Comparison of ENCODE assay signal across 18 cellular contexts in the genomic region with DNA sequence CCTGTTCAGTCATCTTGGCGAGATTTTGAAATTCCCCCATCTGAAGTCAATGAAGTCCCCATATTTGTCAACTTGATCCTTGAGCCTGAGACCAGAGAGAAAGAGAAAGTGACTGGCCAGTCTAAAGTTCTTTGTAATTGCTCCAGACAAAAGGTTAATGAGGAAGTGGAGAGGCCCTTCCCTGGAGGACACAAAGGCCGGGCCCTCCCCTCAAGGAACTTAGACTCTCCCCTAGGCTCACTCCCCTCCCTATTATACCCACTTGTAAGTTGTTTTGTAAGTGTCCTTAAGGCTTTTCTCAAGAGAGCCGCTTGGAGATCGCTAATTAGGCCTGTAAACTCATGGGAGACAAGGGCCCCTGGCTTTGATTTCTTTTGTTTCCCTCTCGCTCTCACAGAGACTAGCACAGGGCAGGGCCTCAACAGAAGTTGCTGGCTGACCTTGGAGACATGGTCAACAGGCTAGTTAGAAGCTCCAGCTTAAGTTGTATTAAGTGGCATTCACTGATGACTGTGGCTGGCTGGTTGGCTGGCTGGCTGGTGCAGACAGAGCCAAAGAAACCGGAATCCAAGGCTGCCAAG. TPM values are rescaled to one million over a fixed set of nuclear protein-coding genes. Genes with fewer than 3 reads are reported as not detected.
DNase-seq lines count a peak whose midpoint lies in the region; ATAC-seq, FAIRE-seq and TF ChIP-seq lines count a peak whose summit lies in the region.
"Had no signal": no experiment of that assay in that cellular context is flagged by ENCODE, and none has a peak within 500 bp of the region (broad histone marks: within the 10 kb centered on the region; RNA-seq: fewer than 3 reads in every experiment).

No MANE protein-coding gene starts in this region.

- no peaks in the 10 kb centered on the region for H4K20me1 ChIP-seq in HepG2 (ENCODE audit: insufficient read depth, low read length)

- H3K79me2 ChIP-seq in HepG2 (ENCODE audit: insufficient read depth, low read length): no peaks in the 10 kb centered on the region
- no peaks in the 10 kb centered on the region for H3K79me2 ChIP-seq in mesendoderm (ENCODE audit: control insufficient read depth, insufficient read depth, low read length)

- intact Hi-C loops in HepG2 (cut with micrococcal nuclease; ENCODE audit: unreplicated experiment) (no loop called here), right lobe of liver (cut with DNase I) (no loop called here)
- intact Hi-C loops in activated T-helper 2 cell treated with anti-CD3 and anti-CD28 coated beads, Interferon-gamma antibody, Interleukin-2, Interleukin-4, amounts not matched to agents 10 μg/mL and 5 μg/mL and 100 μg/mL, durations not matched to agents 14 hours and 24 hours and 36 hours (cut with micrococcal nuclease): no loop called here

- no peak overlapping the region for H4K8ac ChIP-seq in mesendoderm (ENCODE audit: low read depth, low read length)

- in situ Hi-C loops in HepG2 (cut with HindIII; ENCODE audit: extremely low pct_ligation_motif_present, low pct_unique_long_range_greater_than_20kb): no loop called here

- TF ChIP-seq POLR2A in HepG2 (IDR thresholded peaks at IDR 0.05; ENCODE audit: insufficient read depth in 1 of 2, low read depth in 2 of 2, low read length in 2 of 2) (no peak), right lobe of liver (IDR thresholded peaks at IDR 0.05) (no peak)

- H3K4me1 ChIP-seq in HepG2 (ENCODE audit: insufficient read depth, low read length) (no peaks in the 10 kb centered on the region), right lobe of liver (no peaks in the 10 kb centered on the region), mesendoderm (ENCODE audit: control insufficient read depth, low read depth, low read length) (peaks cover 3% of the 10 kb centered on the region)
- H3K4me1 ChIP-seq: A549, Caco-2 had no signal

- H3K36me3 Mint-ChIP-seq in activated T-helper 2 cell treated with anti-CD3 and anti-CD28 coated beads, Interferon-gamma antibody, Interleukin-2, Interleukin-4, amounts not matched to agents 10 μg/mL and 5 μg/mL and 100 μg/mL, durations not matched to agents 14 hours and 24 hours and 36 hours (ENCODE audit: low read depth): no peaks in the 10 kb centered on the region

- H3K4me2 ChIP-seq in HepG2 (ENCODE audit: low read depth, low read length) (no peak overlapping the region), mesendoderm (ENCODE audit: low read length) (no peak overlapping the region)
- H3K4me2 ChIP-seq: A549 had no signal

- no peak for TF ChIP-seq CTCF in HepG2 (CRISPR knock-in tag; IDR thresholded peaks at IDR 0.05)
- TF ChIP-seq CTCF in right lobe of liver (IDR thresholded peaks at IDR 0.05): no peak

- no peak for FAIRE-seq in HepG2 (lab: Jason Lieb, UNC)
- FAIRE-seq: A549, GM12878, GM19239 had no signal

- H2BK120ac ChIP-seq in mesendoderm (ENCODE audit: low read depth, low read length): no peak overlapping the region

- BruUV-seq in HepG2 (replicated peaks; lab: Mats Ljungman, UMichigan): no TSS peak

- H2AFZ ChIP-seq in HepG2 (ENCODE audit: low read length): no peak overlapping the region

- no peaks in the 10 kb centered on the region for H3K9me3 Mint-ChIP-seq in activated T-helper 2 cell treated with anti-CD3 and anti-CD28 coated beads, Interferon-gamma antibody, Interleukin-2, Interleukin-4, amounts not matched to agents 10 μg/mL and 5 μg/mL and 100 μg/mL, durations not matched to agents 14 hours and 24 hours and 36 hours
- H3K9me3 Mint-ChIP-seq: CD4-positive, alpha-beta T cell had no signal

- no peaks in the 10 kb centered on the region for H3K79me1 ChIP-seq in mesendoderm (ENCODE audit: low read length)

- no peak overlapping the region for H4K5ac ChIP-seq in mesendoderm (ENCODE audit: low read length)

- no peak overlapping the region for H2AK5ac ChIP-seq in mesendoderm (ENCODE audit: low read length)

- no peak overlapping the region for H3K23ac ChIP-seq in mesendoderm (ENCODE audit: low read length)

- H3K9ac ChIP-seq in HepG2 (ENCODE audit: insufficient read depth, low read depth, low read length) (no peak overlapping the region), mesendoderm (ENCODE audit: low read length) (no peak overlapping the region)

- DNase-seq in HepG2 (ENCODE audit: low spot score) (peak; percentile 1), right lobe of liver (no peak), OCI-M1 (lab: John Stamatoyannopoulos, UW) (peak; percentile 2), mesendoderm (no peak)
- DNase-seq in activated T-helper 2 cell treated with anti-CD3 and anti-CD28 coated beads, Interferon-gamma antibody, Interleukin-2, Interleukin-4, amounts not matched to agents 10 μg/mL and 5 μg/mL and 100 μg/mL, durations not matched to agents 14 hours and 24 hours and 36 hours (ENCODE audit: low spot score): no peak
- DNase-seq: Caco-2; CD4-positive, alpha-beta T cell; GOT3; IMR-90; NCI-H1417 treated with DMSO at 0.1 percent for 48 hours; NCI-H2029; NCI-H510A; NCI-H82 had no signal

- H3K4me3 ChIP-seq in HepG2 (replicated peaks in 1 of 3; ENCODE audit: insufficient read depth in 1 of 3, low read depth in 2 of 3, low read length in 3 of 3) (no peak overlapping the region), right lobe of liver (no peak overlapping the region), mesendoderm (ENCODE audit: low read length) (no peak overlapping the region)
- H3K4me3 ChIP-seq: A549, GM12878 had no signal

- H3K27me3 Mint-ChIP-seq in activated T-helper 2 cell treated with anti-CD3 and anti-CD28 coated beads, Interferon-gamma antibody, Interleukin-2, Interleukin-4, amounts not matched to agents 10 μg/mL and 5 μg/mL and 100 μg/mL, durations not matched to agents 14 hours and 24 hours and 36 hours (ENCODE audit: low read depth): no peaks in the 10 kb centered on the region
- H3K27me3 Mint-ChIP-seq: CD4-positive, alpha-beta T cell had no signal

- WGBS in HepG2 (ENCODE audit: low lambda C conversion rate): 57% methylated on average over 4 of the region's 6 CpGs
- 50% methylated on average over 6 of the region's 6 CpGs for WGBS in right lobe of liver (ENCODE audit: insufficient coverage, low coverage, low lambda C conversion rate, missing lambda C conversion rate)
- no CpG with 5 or more reads among the region's 6 CpGs for WGBS in mesendoderm (ENCODE audit: extremely low coverage, insufficient coverage, low lambda C conversion rate)

- H3K27ac Mint-ChIP-seq in activated T-helper 2 cell treated with anti-CD3 and anti-CD28 coated beads, Interferon-gamma antibody, Interleukin-2, Interleukin-4, amounts not matched to agents 10 μg/mL and 5 μg/mL and 100 μg/mL, durations not matched to agents 14 hours and 24 hours and 36 hours: no peak overlapping the region
- H3K27ac Mint-ChIP-seq: CD4-positive, alpha-beta T cell had no signal

- H3K27me3 ChIP-seq in HepG2 (ENCODE audit: control insufficient read depth in 1 of 2, insufficient read depth in 2 of 2, low read length in 2 of 2) (no peaks in the 10 kb centered on the region), right lobe of liver (no peaks in the 10 kb centered on the region), mesendoderm (ENCODE audit: insufficient read depth, low read length, poor library complexity) (no peaks in the 10 kb centered on the region)

- peak overlapping the region; percentile 49 for H3K56ac ChIP-seq in mesendoderm (ENCODE audit: low read length)

- TF ChIP-seq EP300 in HepG2 (IDR thresholded peaks at IDR 0.05; ENCODE audit: low read depth in 2 of 2, low read length in 2 of 2): no peak
- TF ChIP-seq EP300 in HepG2 (CRISPR knock-in tag; IDR thresholded peaks at IDR 0.05; ENCODE audit: borderline replicate concordance): no peak

- ATAC-seq in HepG2 (no peak), right lobe of liver (no peak), GM18868 (IDR thresholded peaks at IDR 0.05; ENCODE audit: unreplicated experiment) (no peak), HG03432 (IDR thresholded peaks at IDR 0.05; ENCODE audit: unreplicated experiment) (no peak)
- ATAC-seq: A549, GM12878 had no signal

- H3K4ac ChIP-seq in mesendoderm (ENCODE audit: low read depth, low read length): no peak overlapping the region

- H3K4me3 Mint-ChIP-seq in activated T-helper 2 cell treated with anti-CD3 and anti-CD28 coated beads, Interferon-gamma antibody, Interleukin-2, Interleukin-4, amounts not matched to agents 10 μg/mL and 5 μg/mL and 100 μg/mL, durations not matched to agents 14 hours and 24 hours and 36 hours (ENCODE audit: low read depth): no peak overlapping the region
- H3K4me3 Mint-ChIP-seq: CD4-positive, alpha-beta T cell had no signal

- H3K4me1 Mint-ChIP-seq in activated T-helper 2 cell treated with anti-CD3 and anti-CD28 coated beads, Interferon-gamma antibody, Interleukin-2, Interleukin-4, amounts not matched to agents 10 μg/mL and 5 μg/mL and 100 μg/mL, durations not matched to agents 14 hours and 24 hours and 36 hours (ENCODE audit: low read depth): no peaks in the 10 kb centered on the region

- CTCF ChIA-PET in HepG2 (lab: Yijun Ruan, JAX; ENCODE audit: low intra/inter-chr PET ratio, low total read pairs): no interaction called here

- POLR2A ChIA-PET in HepG2 (lab: Yijun Ruan, JAX): interaction anchor here (0.6 kb wide), 1 partner anchor 12 kb away, joined by 3 read pairs; no protein-coding TSS in a partner anchor

- no peak overlapping the region for H2BK15ac ChIP-seq in mesendoderm (replicated peaks; ENCODE audit: low read depth)

- TF ChIP-seq RAD21 in HepG2 (CRISPR knock-in tag; IDR thresholded peaks at IDR 0.05): no peak

- H3K27ac ChIP-seq in HepG2 (ENCODE audit: extremely low read length, insufficient read depth, low read length) (no peak overlapping the region), right lobe of liver (no peak overlapping the region), mesendoderm (ENCODE audit: low read depth, low read length) (no peak overlapping the region)
- H3K27ac ChIP-seq: A549 had no signal

- no peak overlapping the region for H3K18ac ChIP-seq in mesendoderm (ENCODE audit: low read length)

- H3K36me3 ChIP-seq in HepG2 (replicated peaks in 1 of 2; ENCODE audit: control insufficient read depth in 1 of 2, insufficient read depth in 2 of 2, low read length in 2 of 2) (no peaks in the 10 kb centered on the region), right lobe of liver (no peaks in the 10 kb centered on the region), mesendoderm (ENCODE audit: control insufficient read depth, insufficient read depth, low read length) (no peaks in the 10 kb centered on the region)

- no peak overlapping the region for H2BK5ac ChIP-seq in mesendoderm (ENCODE audit: low read length)

- H3K9me3 ChIP-seq in HepG2 (ENCODE audit: low read length): no peaks in the 10 kb centered on the region
- no peaks in the 10 kb centered on the region for H3K9me3 ChIP-seq in right lobe of liver
- H3K9me3 ChIP-seq: A549, Caco-2 had no signal

RNA-seq across cellular contexts. Expression of a gene that starts 20.3 kb away (rescaled TPM):
- total RNA-seq in HepG2 (2016; rRNA removed; fragmentation: Illumina TruSeq; extraction: Trizol) (0.14 and 0.29 TPM in 2 replicates), right lobe of liver (1 to 10 TPM in 4 of 6 experiments, under 1 TPM in 2; 0.88 to 2.3 (median 1.2) TPM)
- 0.10 TPM in 1 of 2 replicates, not detected in the other for total RNA-seq in HepG2 (2016; cell fraction: cytosol; rRNA removed; fragmentation: Illumina TruSeq; extraction: Trizol; ENCODE audit: low read depth)
- 0.12 and 0.26 TPM in 2 replicates for total RNA-seq in HepG2 (2016; cell fraction: insoluble cytoplasmic fraction; rRNA removed; fragmentation: Illumina TruSeq; extraction: Trizol)
- total RNA-seq in HepG2 (2016; cell fraction: membrane; rRNA removed; fragmentation: Illumina TruSeq; extraction: Trizol): 0.03 and 0.07 TPM in 2 replicates
- 0.16 and 0.34 TPM in 2 replicates for total RNA-seq in HepG2 (2016; cell fraction: nucleus; rRNA removed; fragmentation: Illumina TruSeq; extraction: Trizol)
- 0.38 and 0.68 TPM in 2 replicates for polyA plus RNA-seq in HepG2 (2011; rRNA removed)
- polyA plus RNA-seq in HepG2 (2011; cell fraction: cytosol; rRNA removed): 0.31 and 0.58 TPM in 2 replicates
- 0.16 and 0.18 TPM in 2 replicates for polyA plus RNA-seq in HepG2 (2011; cell fraction: nucleus; rRNA removed)
- 0.51 and 0.52 TPM in 2 replicates for polyA plus RNA-seq in HepG2 (2012)
- 0.02 TPM in 1 of 2 replicates, not detected in the other for polyA plus RNA-seq in HepG2 (2016; cell fraction: cytosol; fragmentation: Illumina TruSeq; extraction: Trizol; ENCODE audit: low read depth)
- 0.17 and 0.24 TPM in 2 replicates for polyA plus RNA-seq in HepG2 (2016; cell fraction: insoluble cytoplasmic fraction; fragmentation: Illumina TruSeq; extraction: Trizol; ENCODE audit: low read depth)
- 0.03 and 0.05 TPM in 2 replicates for polyA plus RNA-seq in HepG2 (2016; cell fraction: membrane; fragmentation: Illumina TruSeq; extraction: Trizol; ENCODE audit: low read depth)
- polyA plus RNA-seq in HepG2 (2016; cell fraction: nucleus; fragmentation: Illumina TruSeq; extraction: Trizol; ENCODE audit: insufficient read depth, low read depth): 0.35 and 0.38 TPM in 2 replicates
- polyA minus RNA-seq in HepG2 (2011; rRNA and poly(A)+ RNA removed; ENCODE audit: low replicate concordance): 0.48 TPM in 1 of 2 replicates, not detected in the other
- 0.35 and 0.79 TPM in 2 replicates for polyA minus RNA-seq in HepG2 (2011; cell fraction: cytosol; rRNA and poly(A)+ RNA removed)
- 0.26 and 0.50 TPM in 2 replicates for polyA minus RNA-seq in HepG2 (2011; cell fraction: nucleus; rRNA and poly(A)+ RNA removed)
- 160 TPM for polyA plus RNA-seq in mesendoderm (2013, experiment 1 of 2)
- 168 TPM for polyA plus RNA-seq in mesendoderm (2013, experiment 2 of 2)
- not detected in 2 replicates for total RNA-seq in activated T-helper 2 cell treated with anti-CD3 and anti-CD28 coated beads, Interferon-gamma antibody, Interleukin-2, Interleukin-4, amounts not matched to agents 10 μg/mL and 5 μg/mL and 100 μg/mL, durations not matched to agents 14 hours and 24 hours and 36 hours
- total RNA-seq: CD4-positive, alpha-beta T cell had no signal

Comparison
In these comparisons a context has a peak if more than half of its experiments do, and no peak if none do; other contexts are left out.
1. DNase-seq: peak in HepG2 (single experiment) and OCI-M1 (single experiment); none in right lobe of liver (0 of 3), mesendoderm (single experiment) and activated T-helper 2 cell treated with anti-CD3 and anti-CD28 coated beads, Interferon-gamma antibody, Interleukin-2, Interleukin-4, amounts not matched to agents 10 μg/mL and 5 μg/mL and 100 μg/mL, durations not matched to agents 14 hours and 24 hours and 36 hours (single experiment).